ENCODE assay signal across 8 cellular contexts in the genomic region with DNA sequence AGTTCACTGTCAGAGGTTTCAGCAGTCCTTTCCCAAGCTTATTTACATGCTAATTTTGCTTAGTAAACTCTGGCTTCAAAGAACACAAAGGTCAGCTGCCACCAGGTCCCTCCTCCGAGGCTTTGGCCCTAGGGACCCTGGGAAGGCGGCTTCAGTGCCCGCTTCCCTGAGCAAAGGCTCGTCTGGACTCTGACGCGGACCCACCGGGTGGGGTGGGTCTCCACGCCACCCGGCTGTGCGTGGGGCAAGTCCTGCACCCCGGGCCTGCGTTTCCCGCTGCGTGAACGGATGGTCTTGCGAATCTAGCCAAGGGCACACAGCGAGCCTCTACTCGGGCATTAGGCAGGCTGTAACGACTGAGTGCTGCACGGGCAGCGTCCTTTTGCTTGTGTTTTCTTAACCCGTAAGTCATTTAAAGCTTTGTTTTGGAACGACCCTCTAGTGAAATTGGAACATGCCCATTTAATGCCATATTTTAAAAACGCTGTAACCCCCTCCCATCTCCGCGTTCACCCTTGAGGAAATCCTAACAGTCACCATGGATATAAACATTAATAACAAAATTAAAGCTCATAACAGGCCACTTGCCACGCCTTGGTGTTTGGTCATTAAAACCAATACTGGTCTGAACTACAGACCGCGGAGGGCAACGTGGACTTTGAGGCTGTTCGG. TPM values are rescaled to one million over a fixed set of nuclear protein-coding genes. Genes with fewer than 3 reads are reported as not detected.
DNase-seq lines count a peak whose midpoint lies in the region; ATAC-seq and TF ChIP-seq lines count a peak whose summit lies in the region.

No MANE protein-coding gene starts in this region.

- H3K9me3 Mint-ChIP-seq in CD14-positive monocyte (peaks cover 0 to 23% (median 10%) of the 10 kb centered on the region in 7 donors), chondrocyte (ENCODE audit: low read depth) (peaks cover 1% of the 10 kb centered on the region), memory B cell (no peaks in the 10 kb centered on the region)

- H3K9me3 ChIP-seq in KOPT-K1 (ENCODE audit: insufficient read depth, low read length, poor library complexity, severe bottlenecking), result peaks cover 6% of the 10 kb centered on the region

- no peak for TF ChIP-seq CTCF in CD14-positive monocyte (IDR thresholded peaks at IDR 0.05)
- TF ChIP-seq CTCF in chondrocyte (IDR thresholded peaks at IDR 0.05), result no peak

- DNase-seq in CD14-positive monocyte (ENCODE audit: low spot score), result no peak
- DNase-seq in chondrocyte (ENCODE audit: low spot score), result no peak
- DNase-seq in memory B cell (ENCODE audit: low spot score in 2 of 2), result no peak
- no peak for DNase-seq in GM19238 (ENCODE audit: insufficient read length, low spot score)

- 8% methylated on average over 31 of the region's 31 CpGs for WGBS in urinary bladder

- H3K36me3 Mint-ChIP-seq in CD14-positive monocyte (peaks cover 0 to 9% of the 10 kb centered on the region in 2 donors), chondrocyte (ENCODE audit: low read depth) (peaks cover 3% of the 10 kb centered on the region), memory B cell (no peaks in the 10 kb centered on the region)

- no peak overlapping the region for H3K27ac Mint-ChIP-seq in CD14-positive monocyte
- peak overlapping the region; percentile 60 for H3K27ac Mint-ChIP-seq in chondrocyte (ENCODE audit: unreplicated experiment)
- H3K27ac Mint-ChIP-seq in memory B cell, result no peak overlapping the region

- H3K4me3 Mint-ChIP-seq in CD14-positive monocyte (peak overlapping the region; percentile 73 to 87), chondrocyte (ENCODE audit: unreplicated experiment) (peak overlapping the region; percentile 85), memory B cell (peak overlapping the region; percentile 85)

- H3K4me3 ChIP-seq in urinary bladder (ENCODE audit: low read depth, low read length), result peak overlapping the region; percentile 84

- no peaks in the 10 kb centered on the region for H3K4me1 ChIP-seq in urinary bladder (ENCODE audit: insufficient read depth)

- intact Hi-C loops in CD14-positive monocyte (cut with micrococcal nuclease), result no loop called here

- peaks cover 13% of the 10 kb centered on the region for H3K4me1 Mint-ChIP-seq in CD14-positive monocyte
- H3K4me1 Mint-ChIP-seq in chondrocyte (ENCODE audit: low read depth), result peaks cover 52% of the 10 kb centered on the region
- H3K4me1 Mint-ChIP-seq in memory B cell, result peaks cover 11% of the 10 kb centered on the region

- ATAC-seq in memory B cell (ENCODE audit: low read depth), result no peak
- no peak for ATAC-seq in HG02981 (IDR thresholded peaks at IDR 0.05; ENCODE audit: unreplicated experiment)
- ATAC-seq in HG02623 (IDR thresholded peaks at IDR 0.05; ENCODE audit: unreplicated experiment), result no peak

- H3K27me3 Mint-ChIP-seq in CD14-positive monocyte (ENCODE audit: low read depth in 3 of 3) (peaks cover 54 to 76% (median 55%) of the 10 kb centered on the region in 3 donors), chondrocyte (ENCODE audit: low read depth) (no peaks in the 10 kb centered on the region), memory B cell (peaks cover 2% of the 10 kb centered on the region)

- peaks cover 39% of the 10 kb centered on the region for H3K36me3 ChIP-seq in KOPT-K1 (ENCODE audit: insufficient read depth, low read length)
- no peaks in the 10 kb centered on the region for H3K36me3 ChIP-seq in urinary bladder (ENCODE audit: insufficient read depth)

- H3K27ac ChIP-seq in KOPT-K1 (ENCODE audit: low read depth, low read length, poor library complexity, severe bottlenecking) (peak overlapping the region; percentile 56), urinary bladder (ENCODE audit: low read depth) (no peak overlapping the region)

RNA-seq across cellular contexts. Expression of a gene that starts 0.8 kb away (rescaled TPM):
- polyA plus RNA-seq in CD14-positive monocyte (1 to 10 TPM; 4.6 to 7.2 TPM), urinary bladder (50.5 TPM)
- total RNA-seq in chondrocyte (31.0 to 97.4 TPM (median 88.9 TPM) in 3 replicates), urinary bladder (24.1 TPM)
